In the genomic region with DNA sequence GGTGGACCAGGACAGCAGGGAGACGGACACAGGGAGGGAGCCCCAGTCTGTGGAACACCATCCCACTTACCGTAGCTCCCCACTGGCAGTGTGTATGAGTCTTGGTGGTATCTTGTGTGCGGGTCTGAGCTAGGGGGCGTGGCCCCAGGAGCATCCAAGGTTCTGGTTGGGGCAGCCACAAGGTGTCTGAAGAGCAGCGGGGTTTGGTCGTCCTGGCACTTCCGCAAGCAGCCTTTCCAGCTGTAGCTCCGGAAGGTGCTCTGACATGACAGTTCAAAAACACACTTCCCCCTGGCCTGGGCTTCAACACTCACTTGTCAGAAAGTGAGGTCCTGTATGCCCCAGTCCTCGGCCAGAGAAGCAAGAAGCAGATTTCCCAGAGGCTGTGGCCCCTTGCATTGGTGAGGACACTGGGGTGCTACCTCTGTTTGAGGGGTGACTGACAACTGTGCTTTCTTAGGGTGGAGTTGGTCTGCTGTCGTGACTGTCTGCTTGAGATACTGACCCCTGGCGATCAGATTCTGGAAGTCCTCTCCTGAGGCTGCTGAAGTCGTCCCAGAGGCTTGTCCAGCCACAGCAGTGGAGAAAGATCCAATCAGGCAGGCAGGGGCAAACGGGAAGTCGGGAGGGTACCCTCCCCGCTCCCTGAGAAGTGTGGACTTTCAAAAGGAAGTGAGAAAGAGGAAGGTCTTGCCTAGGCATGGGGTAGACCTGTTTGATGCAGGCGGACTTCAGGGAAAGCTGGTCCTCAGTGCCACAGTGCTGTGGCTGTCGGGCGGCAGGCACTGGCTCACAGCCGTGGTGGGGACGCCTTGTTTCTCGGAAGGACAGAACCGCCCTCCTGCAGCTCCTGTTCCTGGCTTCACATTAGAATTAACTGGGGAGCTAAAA, we compare ENCODE assay signal across 8 cellular contexts. TPM values are rescaled to one million over a fixed set of nuclear protein-coding genes. Genes with fewer than 3 reads are reported as not detected.
DNase-seq lines count a peak whose midpoint lies in the region; ATAC-seq and TF ChIP-seq lines count a peak whose summit lies in the region.

No MANE protein-coding gene starts in this region.

- peak overlapping the region; percentile 42 to 80 for H3K27ac Mint-ChIP-seq in T-cell
- peak overlapping the region; percentile 28 for H3K27ac Mint-ChIP-seq in chondrocyte (ENCODE audit: unreplicated experiment)

- H3K4me3 Mint-ChIP-seq in T-cell (peak overlapping the region; percentile 36 to 71 (median 65)), chondrocyte (ENCODE audit: unreplicated experiment) (no peak overlapping the region)

- DNase-seq in CMK (ENCODE audit: low read depth) (peak; percentile 79), GM19240 (ENCODE audit: insufficient read length, low spot score) (peak; percentile 65), T-cell (peak in 28 of 34 experiments; percentile 16 to 65 (median 35)), chondrocyte (ENCODE audit: low spot score) (no peak), left kidney (ENCODE audit: low read depth, low spot score) (peak; percentile 80), NCI-H1105 treated with DMSO at 0.1 percent for 48 hours (lab: John Stamatoyannopoulos, UW) (no peak)
- peak; percentile 28 for DNase-seq in stimulated activated naive CD4-positive, alpha-beta T cell treated with Interleukin-2 at 50 U/mL for 16 hours (lab: John Stamatoyannopoulos, UW)

- ATAC-seq in HG03196 (IDR thresholded peaks at IDR 0.05; ENCODE audit: unreplicated experiment) (peak; percentile 68), T-cell (replicated peaks in 1 of 4) (peak; percentile 66 to 83 (median 74))

- TF ChIP-seq CTCF in chondrocyte (IDR thresholded peaks at IDR 0.05) = peak; percentile 84

- H3K9me3 Mint-ChIP-seq in T-cell = no peaks in the 10 kb centered on the region
- H3K9me3 Mint-ChIP-seq in chondrocyte (ENCODE audit: low read depth) = no peaks in the 10 kb centered on the region

- H3K4me1 Mint-ChIP-seq in T-cell (peaks cover 59 to 69% (median 59%) of the 10 kb centered on the region in 3 donors), chondrocyte (ENCODE audit: low read depth) (peaks cover 19% of the 10 kb centered on the region)

- CTCF ChIA-PET in T-cell (lab: Charles Lee) = interaction anchor here (0.7 to 2.4 kb wide), 9 partner anchors 40 to 704 kb away, joined by 3 to 8 read pairs (median 4); no protein-coding TSS in a partner anchor

- POLR2A ChIA-PET in T-cell (lab: Charles Lee) = interaction anchor here (0.6 to 0.7 kb wide), 4 partner anchors 15 to 958 kb away, joined by 3 to 4 read pairs (median 3); no protein-coding TSS in a partner anchor

- peaks cover 3% of the 10 kb centered on the region for H3K36me3 Mint-ChIP-seq in T-cell
- H3K36me3 Mint-ChIP-seq in chondrocyte (ENCODE audit: low read depth) = no peaks in the 10 kb centered on the region

- H3K27me3 Mint-ChIP-seq in T-cell (no peaks in the 10 kb centered on the region), chondrocyte (ENCODE audit: low read depth) (no peaks in the 10 kb centered on the region)

RNA-seq across cellular contexts. Expression of a gene that starts 51.4 kb away (rescaled TPM):
- total RNA-seq in T-cell (10 to 100 TPM; 48.7 to 99.2 (median 93.9) TPM), chondrocyte (40.3 to 46.5 TPM (median 41.6 TPM) in 3 replicates)

Comparison
In these comparisons a context has a peak if more than half of its experiments do, and no peak if none do; other contexts are left out.
1. DNase-seq: peak in CMK (single experiment), GM19240 (single experiment), T-cell (28 of 34), left kidney (single experiment) and stimulated activated naive CD4-positive, alpha-beta T cell treated with Interleukin-2 at 50 U/mL for 16 hours (single experiment); none in chondrocyte (single experiment) and NCI-H1105 treated with DMSO at 0.1 percent for 48 hours (single experiment).